In the genomic region with DNA sequence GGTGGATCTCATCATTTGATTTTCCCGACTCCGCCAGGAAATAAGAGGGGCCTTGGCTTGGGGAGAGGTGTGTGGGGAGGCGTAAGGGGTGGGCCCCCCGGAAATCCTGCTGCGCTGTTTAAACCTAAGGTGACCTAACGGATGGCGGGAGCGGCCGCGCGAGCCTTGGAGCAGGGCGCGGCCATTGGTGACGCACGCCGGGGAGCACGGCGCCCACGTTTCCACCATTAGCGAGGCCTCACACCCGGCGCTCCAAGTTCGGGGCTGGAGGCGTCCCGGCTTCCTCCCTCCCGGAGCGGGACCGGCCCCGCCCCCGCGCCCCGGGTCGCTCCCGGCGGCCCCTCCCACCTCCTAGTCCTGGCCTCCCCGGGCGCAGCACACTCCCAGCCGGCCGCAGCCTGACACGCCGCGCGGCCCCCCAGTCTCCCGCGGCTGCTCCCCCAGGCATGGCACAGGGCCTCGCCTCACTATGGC, we compare ENCODE assay signal across 8 cellular contexts. TPM values are rescaled to one million over a fixed set of nuclear protein-coding genes. Genes with fewer than 3 reads are reported as not detected.
A peak's percentile ranks its signal among the peaks of the same experiment; 100 is the strongest.
DNase-seq lines count a peak whose midpoint lies in the region; ATAC-seq and TF ChIP-seq lines count a peak whose summit lies in the region.

SMS (plus strand) TSS at position 354 of the 474 bp plus-strand sequence; CDS start at position 470, 116 bp downstream.

- H3K9me3 ChIP-seq in neuron (ENCODE audit: low read length) (no peaks in the 10 kb centered on the region), testis (no peaks in the 10 kb centered on the region)

- DNase-seq in DMS153 treated with DMSO at 0.1 percent for 48 hours (lab: John Stamatoyannopoulos, UW; ENCODE audit: unreplicated experiment) (peak; percentile 17), activated gamma-delta T cell treated with Interleukin-2 at 50 U/mL for 16 hours (peak; percentile 21), foreskin keratinocyte (peak in 1 of 2 donors; percentile 57), testis (peak; percentile 72)

- TF ChIP-seq CTCF in foreskin keratinocyte (conservative IDR thresholded peaks at IDR 0.05) (no peak), testis (IDR thresholded peaks at IDR 0.05) (no peak)

- no peak for TF ChIP-seq EP300 in Ishikawa (IDR thresholded peaks at IDR 0.05; ENCODE audit: borderline replicate concordance)

- H3K27me3 ChIP-seq in foreskin keratinocyte, result no peaks in the 10 kb centered on the region
- no peaks in the 10 kb centered on the region for H3K27me3 ChIP-seq in neuron (ENCODE audit: insufficient read depth, low read length)
- no peaks in the 10 kb centered on the region for H3K27me3 ChIP-seq in testis

- no peak within 1 kb of the TSS for H2AFZ ChIP-seq in neuron (ENCODE audit: low read depth, low read length)

- peaks cover 8% of the 10 kb centered on the region for H3K4me1 ChIP-seq in foreskin keratinocyte
- peaks cover 14% of the 10 kb centered on the region for H3K4me1 ChIP-seq in neuron (ENCODE audit: insufficient read depth, low read length)
- H3K4me1 ChIP-seq in testis, result no peaks in the 10 kb centered on the region

- TF ChIP-seq POLR2A in Raji (IDR thresholded peaks at IDR 0.05; ENCODE audit: insufficient read depth, low read depth, low read length), result peak; percentile 22; the same call in 1 of the 2 replicates
- TF ChIP-seq POLR2A in testis (IDR thresholded peaks at IDR 0.05), result no peak

- H3K4me3 ChIP-seq in neuron (ENCODE audit: low read length) (peak within 1 kb of the TSS; percentile 61), testis (peak within 1 kb of the TSS; percentile 55 to 59)

- WGBS in testis, 2 donors, result 0% methylated on average over 2 of the region's 46 CpGs; no CpG with 5 or more reads in 1 of the 2 donors

- H3K36me3 ChIP-seq in neuron (ENCODE audit: insufficient read depth, low read length), result no peaks in the 10 kb centered on the region
- H3K36me3 ChIP-seq in testis (ENCODE audit: low read depth, missing control alignments), result no peaks in the 10 kb centered on the region

- ATAC-seq in GM21529 (IDR thresholded peaks at IDR 0.05; ENCODE audit: unreplicated experiment) (peak; percentile 69), foreskin keratinocyte (peak; percentile 72)

- intact Hi-C loops in testis (cut with DNase I; ENCODE audit: low total_unique reads), result no loop called here

- H3K27ac ChIP-seq in foreskin keratinocyte, result peak within 1 kb of the TSS; percentile 79
- H3K27ac ChIP-seq in testis, result peak within 1 kb of the TSS; percentile 44 to 76

- no peak for TF ChIP-seq RAD21 in Ishikawa (IDR thresholded peaks at IDR 0.05; ENCODE audit: low read depth)

TF ChIP-seq in Ishikawa, 13 proteins besides CTCF, POLR2A, EP300 and RAD21:
- no peak for TF ChIP-seq TCF12 (IDR thresholded peaks at IDR 0.05; ENCODE audit: low read depth)
- no peak for TF ChIP-seq ZBTB7A (IDR thresholded peaks at IDR 0.05; ENCODE audit: low read depth)
- peak; percentile 67 for TF ChIP-seq MAX (IDR thresholded peaks at IDR 0.05)
- no peak for TF ChIP-seq CEBPB (IDR thresholded peaks at IDR 0.05)
- TF ChIP-seq YY1 (IDR thresholded peaks at IDR 0.05; ENCODE audit: low read depth), result peak; percentile 75
- peak; percentile 53; the same call in 1 of the 2 replicates for TF ChIP-seq TAF1 (IDR thresholded peaks at IDR 0.05; ENCODE audit: low read depth)
- TF ChIP-seq EGR1 (IDR thresholded peaks at IDR 0.05), result peak; percentile 40
- TF ChIP-seq, protein P1, sequence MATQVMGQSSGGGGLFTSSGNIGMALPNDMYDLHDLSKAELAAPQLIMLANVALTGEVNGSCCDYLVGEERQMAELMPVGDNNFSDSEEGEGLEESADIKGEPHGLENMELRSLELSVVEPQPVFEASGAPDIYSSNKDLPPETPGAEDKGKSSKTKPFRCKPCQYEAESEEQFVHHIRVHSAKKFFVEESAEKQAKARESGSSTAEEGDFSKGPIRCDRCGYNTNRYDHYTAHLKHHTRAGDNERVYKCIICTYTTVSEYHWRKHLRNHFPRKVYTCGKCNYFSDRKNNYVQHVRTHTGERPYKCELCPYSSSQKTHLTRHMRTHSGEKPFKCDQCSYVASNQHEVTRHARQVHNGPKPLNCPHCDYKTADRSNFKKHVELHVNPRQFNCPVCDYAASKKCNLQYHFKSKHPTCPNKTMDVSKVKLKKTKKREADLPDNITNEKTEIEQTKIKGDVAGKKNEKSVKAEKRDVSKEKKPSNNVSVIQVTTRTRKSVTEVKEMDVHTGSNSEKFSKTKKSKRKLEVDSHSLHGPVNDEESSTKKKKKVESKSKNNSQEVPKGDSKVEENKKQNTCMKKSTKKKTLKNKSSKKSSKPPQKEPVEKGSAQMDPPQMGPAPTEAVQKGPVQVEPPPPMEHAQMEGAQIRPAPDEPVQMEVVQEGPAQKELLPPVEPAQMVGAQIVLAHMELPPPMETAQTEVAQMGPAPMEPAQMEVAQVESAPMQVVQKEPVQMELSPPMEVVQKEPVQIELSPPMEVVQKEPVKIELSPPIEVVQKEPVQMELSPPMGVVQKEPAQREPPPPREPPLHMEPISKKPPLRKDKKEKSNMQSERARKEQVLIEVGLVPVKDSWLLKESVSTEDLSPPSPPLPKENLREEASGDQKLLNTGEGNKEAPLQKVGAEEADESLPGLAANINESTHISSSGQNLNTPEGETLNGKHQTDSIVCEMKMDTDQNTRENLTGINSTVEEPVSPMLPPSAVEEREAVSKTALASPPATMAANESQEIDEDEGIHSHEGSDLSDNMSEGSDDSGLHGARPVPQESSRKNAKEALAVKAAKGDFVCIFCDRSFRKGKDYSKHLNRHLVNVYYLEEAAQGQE (IDR thresholded peaks at IDR 0.05; ENCODE audit: low read depth), result no peak
- TF ChIP-seq CREB1 (IDR thresholded peaks at IDR 0.05; ENCODE audit: low read depth), result no peak
- no peak for TF ChIP-seq USF1 (IDR thresholded peaks at IDR 0.05)

RNA-seq across cellular contexts. Expression of gene SMS, which starts in this region (rescaled TPM):
- total RNA-seq in foreskin keratinocyte (170 and 201 TPM in 2 replicates), testis (10 to 100 TPM; 35.7 to 38.8 TPM)
- polyA plus RNA-seq in foreskin keratinocyte (125 and 160 TPM in 2 replicates), testis (ENCODE audit: insufficient read depth, low read depth, low replicate concordance) (49.8 TPM)
